Comparison of ENCODE assay signal across 8 cellular contexts in genomic region chr14:23814858-23815257, GRCh38.
"Had no signal": no experiment of that assay in that cellular context is flagged by ENCODE, and none has a peak within 500 bp of the region (broad histone marks: within the 10 kb centered on the region; RNA-seq: fewer than 3 reads in every experiment).

No MANE protein-coding gene starts in this region.

- FAIRE-seq: G401.6, GM12878, GM12891, GM12892, GM18507, GM19239 had no signal

- DNase-seq: GDM1, GF-D8 had no signal

- ATAC-seq: GM12878 had no signal

- H3K4me3 ChIP-seq: GM12878 had no signal
